In genomic region chr1:83998599-83999315, GRCh38 we compare ENCODE assay signal across 1 cellular context.
A peak's percentile ranks its signal among the peaks of the same experiment; 100 is the strongest.
TF ChIP-seq lines count a peak whose summit lies in the region.

Gene TTLL7, minus strand, starts transcription at chr1:83999132. Its CDS starts 46,921 bp downstream, at chr1:83952211.

TF ChIP-seq in K562, 482 proteins besides CTCF, POLR2A, EP300 and RAD21 (continued from another document and continues in another):
- TF ChIP-seq MGA (IDR thresholded peaks at IDR 0.05) (peak; percentile 59; the same call in 1 of the 2 replicates), PHF20 (IDR thresholded peaks at IDR 0.05; ENCODE audit: partially characterized antibody) (peak; percentile 34), ZBTB17 (CRISPR knock-in tag; IDR thresholded peaks at IDR 0.05) (peak; percentile 92), CBFB (CRISPR knock-in tag; IDR thresholded peaks at IDR 0.05) (0 out of 2 replicates have a peak, but pooled peaks have one; percentile 47), BRD9 (IDR thresholded peaks at IDR 0.05; ENCODE audit: low read depth, partially characterized antibody) (no peak), RBBP5 (IDR thresholded peaks at IDR 0.05; ENCODE audit: borderline replicate concordance, insufficient read depth, low read length, poor library complexity, severe bottlenecking) (peak; percentile 66), SREBF1 (IDR thresholded peaks at IDR 0.05; ENCODE audit: borderline replicate concordance, low read depth, low read length) (0 out of 2 replicates have a peak, but pooled peaks have one; percentile 65), ZNF695 (CRISPR knock-in tag; IDR thresholded peaks at IDR 0.05) (no peak), KLF1 (tag; IDR thresholded peaks at IDR 0.05) (peak; percentile 75; the same call in 1 of the 2 replicates), SIN3A (IDR thresholded peaks at IDR 0.05; ENCODE audit: borderline replicate concordance in 2 of 2, control insufficient read depth in 1 of 2, low read depth in 2 of 2, low read length in 2 of 2) (peak in 1 of 2 experiments; percentile 43; a peak in 1 of 4 replicates), RNF2 (IDR thresholded peaks at IDR 0.05) (0 out of 2 replicates have a peak, but pooled peaks have one; percentile 16), DACH1 (IDR thresholded peaks at IDR 0.05; ENCODE audit: partially characterized antibody) (peak; percentile 71), HOXB6 (CRISPR knock-in tag; IDR thresholded peaks at IDR 0.05; ENCODE audit: borderline replicate concordance) (no peak), ZNF512 (tag; IDR thresholded peaks at IDR 0.05) (no peak), ZNF253 (CRISPR knock-in tag; conservative IDR thresholded peaks at IDR 0.05) (no peak), PCBP1 (IDR thresholded peaks at IDR 0.05; ENCODE audit: low read depth, low read length, poor library complexity, severe bottlenecking) (peak; percentile 95), SIX5 (IDR thresholded peaks at IDR 0.05; ENCODE audit: borderline replicate concordance in 1 of 2, insufficient read depth in 1 of 2, low read depth in 1 of 2, low read length in 2 of 2) (peak in 1 of 2 experiments; percentile 33; a peak in 1 of 4 replicates), ATF7 (IDR thresholded peaks at IDR 0.05) (peak; percentile 100), ZKSCAN1 (IDR thresholded peaks at IDR 0.05; ENCODE audit: low read depth, low read length) (no peak), EGR1 (conservative IDR thresholded peaks at IDR 0.05) (peak; percentile 91), MBD2 (IDR thresholded peaks at IDR 0.05; ENCODE audit: borderline replicate concordance, low read depth) (peak; percentile 86), FOXK2 (conservative IDR thresholded peaks at IDR 0.05 in 1 of 2, IDR thresholded peaks at IDR 0.05 in 1 of 2; ENCODE audit: low read depth in 2 of 2) (peak in 1 of 2 experiments; percentile 99; a peak in 2 of 4 replicates), PHF8 (IDR thresholded peaks at IDR 0.05; ENCODE audit: borderline replicate concordance, low read length) (peak; percentile 37; the same call in 1 of the 2 replicates), EP400 (IDR thresholded peaks at IDR 0.05) (peak; percentile 40; the same call in 1 of the 2 replicates), C11orf30 (IDR thresholded peaks at IDR 0.05; ENCODE audit: low read depth) (0 out of 2 replicates have a peak, but pooled peaks have one; percentile 5), FOXM1 (IDR thresholded peaks at IDR 0.05; ENCODE audit: low read depth) (0 out of 2 replicates have a peak, but pooled peaks have one; percentile 32), FOXM1 (CRISPR knock-in tag; IDR thresholded peaks at IDR 0.05; ENCODE audit: low read depth) (no peak), MAZ (CRISPR knock-in tag; conservative IDR thresholded peaks at IDR 0.05 in 1 of 2, IDR thresholded peaks at IDR 0.05 in 1 of 2) (peak; percentile 67 to 68; a peak in 2 of 4 replicates), FIP1L1 (IDR thresholded peaks at IDR 0.05; ENCODE audit: low read depth, low read length, poor library complexity, severe bottlenecking) (peak; percentile 65), CCNT2 (IDR thresholded peaks at IDR 0.05; ENCODE audit: borderline replicate concordance, extremely low read depth, insufficient read length, low read depth, low read length) (peak; percentile 26), BHLHE40 (IDR thresholded peaks at IDR 0.05; ENCODE audit: low read length) (peak; percentile 83)
- TF ChIP-seq, protein P1, sequence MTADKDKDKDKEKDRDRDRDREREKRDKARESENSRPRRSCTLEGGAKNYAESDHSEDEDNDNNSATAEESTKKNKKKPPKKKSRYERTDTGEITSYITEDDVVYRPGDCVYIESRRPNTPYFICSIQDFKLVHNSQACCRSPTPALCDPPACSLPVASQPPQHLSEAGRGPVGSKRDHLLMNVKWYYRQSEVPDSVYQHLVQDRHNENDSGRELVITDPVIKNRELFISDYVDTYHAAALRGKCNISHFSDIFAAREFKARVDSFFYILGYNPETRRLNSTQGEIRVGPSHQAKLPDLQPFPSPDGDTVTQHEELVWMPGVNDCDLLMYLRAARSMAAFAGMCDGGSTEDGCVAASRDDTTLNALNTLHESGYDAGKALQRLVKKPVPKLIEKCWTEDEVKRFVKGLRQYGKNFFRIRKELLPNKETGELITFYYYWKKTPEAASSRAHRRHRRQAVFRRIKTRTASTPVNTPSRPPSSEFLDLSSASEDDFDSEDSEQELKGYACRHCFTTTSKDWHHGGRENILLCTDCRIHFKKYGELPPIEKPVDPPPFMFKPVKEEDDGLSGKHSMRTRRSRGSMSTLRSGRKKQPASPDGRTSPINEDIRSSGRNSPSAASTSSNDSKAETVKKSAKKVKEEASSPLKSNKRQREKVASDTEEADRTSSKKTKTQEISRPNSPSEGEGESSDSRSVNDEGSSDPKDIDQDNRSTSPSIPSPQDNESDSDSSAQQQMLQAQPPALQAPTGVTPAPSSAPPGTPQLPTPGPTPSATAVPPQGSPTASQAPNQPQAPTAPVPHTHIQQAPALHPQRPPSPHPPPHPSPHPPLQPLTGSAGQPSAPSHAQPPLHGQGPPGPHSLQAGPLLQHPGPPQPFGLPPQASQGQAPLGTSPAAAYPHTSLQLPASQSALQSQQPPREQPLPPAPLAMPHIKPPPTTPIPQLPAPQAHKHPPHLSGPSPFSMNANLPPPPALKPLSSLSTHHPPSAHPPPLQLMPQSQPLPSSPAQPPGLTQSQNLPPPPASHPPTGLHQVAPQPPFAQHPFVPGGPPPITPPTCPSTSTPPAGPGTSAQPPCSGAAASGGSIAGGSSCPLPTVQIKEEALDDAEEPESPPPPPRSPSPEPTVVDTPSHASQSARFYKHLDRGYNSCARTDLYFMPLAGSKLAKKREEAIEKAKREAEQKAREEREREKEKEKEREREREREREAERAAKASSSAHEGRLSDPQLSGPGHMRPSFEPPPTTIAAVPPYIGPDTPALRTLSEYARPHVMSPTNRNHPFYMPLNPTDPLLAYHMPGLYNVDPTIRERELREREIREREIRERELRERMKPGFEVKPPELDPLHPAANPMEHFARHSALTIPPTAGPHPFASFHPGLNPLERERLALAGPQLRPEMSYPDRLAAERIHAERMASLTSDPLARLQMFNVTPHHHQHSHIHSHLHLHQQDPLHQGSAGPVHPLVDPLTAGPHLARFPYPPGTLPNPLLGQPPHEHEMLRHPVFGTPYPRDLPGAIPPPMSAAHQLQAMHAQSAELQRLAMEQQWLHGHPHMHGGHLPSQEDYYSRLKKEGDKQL (CRISPR knock-in tag; IDR thresholded peaks at IDR 0.05; ENCODE audit: borderline replicate concordance), result no peak
- TF ChIP-seq, protein P2, sequence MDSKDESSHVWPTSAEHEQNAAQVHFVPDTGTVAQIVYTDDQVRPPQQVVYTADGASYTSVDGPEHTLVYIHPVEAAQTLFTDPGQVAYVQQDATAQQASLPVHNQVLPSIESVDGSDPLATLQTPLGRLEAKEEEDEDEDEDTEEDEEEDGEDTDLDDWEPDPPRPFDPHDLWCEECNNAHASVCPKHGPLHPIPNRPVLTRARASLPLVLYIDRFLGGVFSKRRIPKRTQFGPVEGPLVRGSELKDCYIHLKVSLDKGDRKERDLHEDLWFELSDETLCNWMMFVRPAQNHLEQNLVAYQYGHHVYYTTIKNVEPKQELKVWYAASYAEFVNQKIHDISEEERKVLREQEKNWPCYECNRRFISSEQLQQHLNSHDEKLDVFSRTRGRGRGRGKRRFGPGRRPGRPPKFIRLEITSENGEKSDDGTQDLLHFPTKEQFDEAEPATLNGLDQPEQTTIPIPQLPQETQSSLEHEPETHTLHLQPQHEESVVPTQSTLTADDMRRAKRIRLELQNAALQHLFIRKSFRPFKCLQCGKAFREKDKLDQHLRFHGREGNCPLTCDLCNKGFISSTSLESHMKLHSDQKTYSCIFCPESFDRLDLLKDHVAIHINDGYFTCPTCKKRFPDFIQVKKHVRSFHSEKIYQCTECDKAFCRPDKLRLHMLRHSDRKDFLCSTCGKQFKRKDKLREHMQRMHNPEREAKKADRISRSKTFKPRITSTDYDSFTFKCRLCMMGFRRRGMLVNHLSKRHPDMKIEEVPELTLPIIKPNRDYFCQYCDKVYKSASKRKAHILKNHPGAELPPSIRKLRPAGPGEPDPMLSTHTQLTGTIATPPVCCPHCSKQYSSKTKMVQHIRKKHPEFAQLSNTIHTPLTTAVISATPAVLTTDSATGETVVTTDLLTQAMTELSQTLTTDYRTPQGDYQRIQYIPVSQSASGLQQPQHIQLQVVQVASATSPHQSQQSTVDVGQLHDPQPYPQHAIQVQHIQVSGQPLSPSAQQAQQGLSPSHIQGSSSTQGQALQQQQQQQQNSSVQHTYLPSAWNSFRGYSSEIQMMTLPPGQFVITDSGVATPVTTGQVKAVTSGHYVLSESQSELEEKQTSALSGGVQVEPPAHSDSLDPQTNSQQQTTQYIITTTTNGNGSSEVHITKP (IDR thresholded peaks at IDR 0.05; ENCODE audit: partially characterized antibody), result peak; percentile 99
- TF ChIP-seq, protein P3, sequence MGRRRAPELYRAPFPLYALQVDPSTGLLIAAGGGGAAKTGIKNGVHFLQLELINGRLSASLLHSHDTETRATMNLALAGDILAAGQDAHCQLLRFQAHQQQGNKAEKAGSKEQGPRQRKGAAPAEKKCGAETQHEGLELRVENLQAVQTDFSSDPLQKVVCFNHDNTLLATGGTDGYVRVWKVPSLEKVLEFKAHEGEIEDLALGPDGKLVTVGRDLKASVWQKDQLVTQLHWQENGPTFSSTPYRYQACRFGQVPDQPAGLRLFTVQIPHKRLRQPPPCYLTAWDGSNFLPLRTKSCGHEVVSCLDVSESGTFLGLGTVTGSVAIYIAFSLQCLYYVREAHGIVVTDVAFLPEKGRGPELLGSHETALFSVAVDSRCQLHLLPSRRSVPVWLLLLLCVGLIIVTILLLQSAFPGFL (CRISPR knock-in tag; IDR thresholded peaks at IDR 0.05), result 0 out of 2 replicates have a peak, but pooled peaks have one; percentile 65
